8 cellular contexts compared by ENCODE assay signal in genomic region chr15:65286704-65287514, GRCh38. TPM values are rescaled to one million over a fixed set of nuclear protein-coding genes. Genes with fewer than 3 reads are reported as not detected.
DNase-seq lines count a peak whose midpoint lies in the region; ATAC-seq, FAIRE-seq and TF ChIP-seq lines count a peak whose summit lies in the region.

A gene with protein sequence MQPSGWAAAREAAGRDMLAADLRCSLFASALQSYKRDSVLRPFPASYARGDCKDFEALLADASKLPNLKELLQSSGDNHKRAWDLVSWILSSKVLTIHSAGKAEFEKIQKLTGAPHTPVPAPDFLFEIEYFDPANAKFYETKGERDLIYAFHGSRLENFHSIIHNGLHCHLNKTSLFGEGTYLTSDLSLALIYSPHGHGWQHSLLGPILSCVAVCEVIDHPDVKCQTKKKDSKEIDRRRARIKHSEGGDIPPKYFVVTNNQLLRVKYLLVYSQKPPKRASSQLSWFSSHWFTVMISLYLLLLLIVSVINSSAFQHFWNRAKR (minus strand): TSS chr15:65286883. CDS start chr15:65286426, 457 bp downstream.

- H3K4me1 Mint-ChIP-seq in activated B cell treated with CpG ODN at 0.5 μM for 24 hours = peaks cover 27% of the 10 kb centered on the region

- no peaks in the 10 kb centered on the region for H3K27me3 Mint-ChIP-seq in activated B cell treated with CpG ODN at 0.5 μM for 24 hours

- CTCF ChIA-PET in activated B cell treated with CpG ODN at 0.5 μM for 24 hours (lab: Charles Lee) = interaction anchor here (1.0 to 1.8 kb wide), 7 partner anchors 8 to 253 kb away, joined by 3 to 9 read pairs (median 3); partner anchors contain the start of gene RNU5A-1

- H3K4me3 ChIP-seq in AG10803 (ENCODE audit: low read length) (peak within 1 kb of the TSS; percentile 67), keratinocyte (ENCODE audit: control insufficient read depth in 2 of 3, extremely low read depth in 1 of 3, insufficient read depth in 2 of 3, low read depth in 1 of 3, low read length in 3 of 3) (peak within 1 kb of the TSS; percentile 51 to 74 (median 69))

- DNase-seq in AG10803 (ENCODE audit: low read depth) (peak; percentile 73), NCI-H345 (lab: John Stamatoyannopoulos, UW) (peak; percentile 91), activated B cell treated with CpG ODN at 0.5 μM for 24 hours (peak; percentile 94), caudate nucleus (lab: John Stamatoyannopoulos, UW) (peak in 60 of 61 donors; percentile 21 to 94 (median 82)), keratinocyte (ENCODE audit: low read depth, low spot score) (no peak)
- DNase-seq in stimulated activated CD4-positive, alpha-beta T cell treated with anti-CD3 and anti-CD28 coated beads, Interleukin-15, amount 100 ng/mL, for 1 hour (ENCODE audit: low read depth in 1 of 2, low spot score in 1 of 2) = peak; percentile 87 to 89

- no peaks in the 10 kb centered on the region for H3K36me3 ChIP-seq in keratinocyte (ENCODE audit: control insufficient read depth in 2 of 2, extremely low read depth in 1 of 2, insufficient read depth in 2 of 2, low read length in 2 of 2)

- ATAC-seq in GM19025 (IDR thresholded peaks at IDR 0.05; ENCODE audit: low read depth, unreplicated experiment) (peak; percentile 93), HG03196 (IDR thresholded peaks at IDR 0.05; ENCODE audit: unreplicated experiment) (peak; percentile 93), activated B cell treated with CpG ODN at 0.5 μM for 24 hours (ENCODE audit: low read depth) (peak; percentile 96)

- dilution Hi-C loops in keratinocyte (cut with MboI; ENCODE audit: extremely low pct_ligation_motif_present, low sequenced_read_pairs) = no loop called here

- intact Hi-C loops in activated B cell treated with CpG ODN at 0.5 μM for 24 hours (cut with micrococcal nuclease) = loop anchor here (1.0 to 10.0 kb wide), 7 partner anchors 8 to 1134 kb away; partner anchors contain the start of genes CLPX, PIF1, RAB11A and RNU5B-1

- H3K4me1 ChIP-seq in keratinocyte (ENCODE audit: control insufficient read depth, extremely low read depth, insufficient read depth, low read length) = peaks cover 9% of the 10 kb centered on the region

- POLR2A ChIA-PET in activated B cell treated with CpG ODN at 0.5 μM for 24 hours (lab: Charles Lee) = interaction anchor here (0.6 to 5.0 kb wide), 23 partner anchors 10 to 1353 kb away, joined by 3 to 186 read pairs (median 5); partner anchors contain the start of genes CLPX, INTS14, PDCD7 and RAB11A

- H3K27ac Mint-ChIP-seq in activated B cell treated with CpG ODN at 0.5 μM for 24 hours = peak within 1 kb of the TSS; percentile 90

- H3K79me2 ChIP-seq in keratinocyte (ENCODE audit: control insufficient read depth, insufficient read depth, low read length) = no peaks in the 10 kb centered on the region

- TF ChIP-seq CTCF in AG10803 (conservative IDR thresholded peaks at IDR 0.05; ENCODE audit: low read length) (peak; percentile 25), activated B cell treated with CpG ODN at 0.5 μM for 24 hours (IDR thresholded peaks at IDR 0.05) (no peak), keratinocyte (optimal IDR thresholded peaks at IDR 0.05 in 1 of 3, IDR thresholded peaks at IDR 0.05 in 1 of 3, conservative IDR thresholded peaks at IDR 0.05 in 1 of 3; ENCODE audit: extremely low read depth in 1 of 3, insufficient read depth in 2 of 3, low read length in 3 of 3) (peak in 2 of 3 experiments; percentile 20 to 61)

- no peaks in the 10 kb centered on the region for H3K9me3 ChIP-seq in keratinocyte (ENCODE audit: control insufficient read depth, low read depth, low read length)

- no peak for FAIRE-seq in keratinocyte (lab: Jason Lieb, UNC)

- H3K9me3 Mint-ChIP-seq in activated B cell treated with CpG ODN at 0.5 μM for 24 hours = no peaks in the 10 kb centered on the region

- H3K27me3 ChIP-seq in keratinocyte (ENCODE audit: control insufficient read depth, extremely low read depth, insufficient read depth, low read length) = no peaks in the 10 kb centered on the region

- H3K9me1 ChIP-seq in keratinocyte (ENCODE audit: control insufficient read depth, extremely low read depth, insufficient read depth, low read length) = no peaks in the 10 kb centered on the region

- no peaks in the 10 kb centered on the region for H4K20me1 ChIP-seq in keratinocyte (ENCODE audit: control insufficient read depth, extremely low read depth, insufficient read depth, low read length)

- peaks cover 6% of the 10 kb centered on the region for H3K36me3 Mint-ChIP-seq in activated B cell treated with CpG ODN at 0.5 μM for 24 hours (ENCODE audit: low read depth)

- peak within 1 kb of the TSS; percentile 86 for H3K4me2 ChIP-seq in keratinocyte (ENCODE audit: control insufficient read depth, extremely low read depth, insufficient read depth, low read depth, low read length)

- H3K9ac ChIP-seq in keratinocyte (ENCODE audit: control insufficient read depth, extremely low read depth, insufficient read depth, low read length) = peak within 1 kb of the TSS; percentile 72

- peak within 1 kb of the TSS; percentile 93 for H3K27ac ChIP-seq in caudate nucleus (ENCODE audit: low read depth, low read length)
- H3K27ac ChIP-seq in keratinocyte (ENCODE audit: control insufficient read depth, insufficient read depth, low read length) = peak within 1 kb of the TSS; percentile 52

- peak within 1 kb of the TSS; percentile 93 for H2AFZ ChIP-seq in keratinocyte (ENCODE audit: control insufficient read depth, low read length)

- H3K4me3 Mint-ChIP-seq in activated B cell treated with CpG ODN at 0.5 μM for 24 hours = peak within 1 kb of the TSS; percentile 85

RNA-seq across cellular contexts. Expression of the gene that starts here (rescaled TPM):
- total RNA-seq in activated B cell treated with CpG ODN at 0.5 μM for 24 hours = 11.2 and 11.5 TPM in 2 replicates
- 1.2 to 3.5 TPM (median 2.1 TPM) in 3 replicates for polyA plus RNA-seq in keratinocyte
- polyA plus RNA-seq in keratinocyte (2011; ENCODE audit: low read depth) = 2.8 TPM
- polyA plus RNA-seq in keratinocyte (2011; cell fraction: cytosol; rRNA removed) = 2.6 and 3.1 TPM in 2 replicates
- 2.8 and 2.9 TPM in 2 replicates for polyA plus RNA-seq in keratinocyte (2011; cell fraction: nucleus; rRNA removed)
- 2.5 and 4.4 TPM in 2 replicates for polyA plus RNA-seq in keratinocyte (2012; ENCODE audit: low replicate concordance)
- 1.5 to 3.9 TPM (median 2.3 TPM) in 3 replicates for polyA minus RNA-seq in keratinocyte
- 2.1 TPM for polyA minus RNA-seq in keratinocyte (2011; cell fraction: cytosol; rRNA and poly(A)+ RNA removed)
- polyA minus RNA-seq in keratinocyte (2011; cell fraction: nucleus; rRNA and poly(A)+ RNA removed) = 0.74 and 1.7 TPM in 2 replicates
